8 cellular contexts compared by ENCODE assay signal in the genomic region with DNA sequence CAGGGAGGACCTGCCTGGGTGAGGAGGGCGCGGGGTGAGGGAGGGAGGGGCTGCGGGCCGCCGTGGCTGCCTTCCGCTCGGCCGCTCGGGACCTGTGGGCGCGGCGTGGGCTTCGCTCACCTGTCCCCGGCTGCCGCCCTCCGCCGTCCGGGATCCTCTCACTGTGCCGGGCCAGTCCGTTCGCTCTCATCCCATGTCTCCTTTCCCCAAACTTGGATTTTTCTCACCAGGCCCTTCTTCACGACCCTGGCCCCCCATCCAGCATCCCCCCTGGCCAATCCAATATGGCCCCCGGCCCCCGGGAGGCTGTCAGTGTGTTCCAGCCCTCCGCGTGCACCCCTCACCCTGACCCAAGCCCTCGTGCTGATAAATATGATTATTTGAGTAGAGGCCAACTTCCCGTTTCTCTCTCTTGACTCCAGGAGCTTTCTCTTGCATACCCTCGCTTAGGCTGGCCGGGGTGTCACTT. TPM values are rescaled to one million over a fixed set of nuclear protein-coding genes. Genes with fewer than 3 reads are reported as not detected.
DNase-seq lines count a peak whose midpoint lies in the region; ATAC-seq, FAIRE-seq and TF ChIP-seq lines count a peak whose summit lies in the region.

No MANE protein-coding gene starts in this region.

- POLR2A ChIA-PET in OCI-LY7 (lab: Charles Lee) (interaction anchor here (0.7 to 1.2 kb wide), 3 partner anchors 10 to 84 kb away, joined by 3 to 7 read pairs (median 5); no protein-coding TSS in a partner anchor), H1 (lab: Charles Lee; ENCODE audit: partially characterized antibody) (interaction anchor here (1.1 to 17.4 kb wide), 8 partner anchors 9 to 27 kb away, joined by 3 to 196 read pairs (median 4); a partner anchor contains a TSS)
- POLR2A ChIA-PET in naive thymus-derived CD4-positive, alpha-beta T cell (lab: Charles Lee) = interaction anchor here (0.7 to 6.9 kb wide), 18 partner anchors 9 to 121 kb away, joined by 3 to 153 read pairs (median 4); a partner anchor contains a TSS

- H3K23ac ChIP-seq in H1 (ENCODE audit: insufficient read length) = no peak overlapping the region

- intact Hi-C loops in OCI-LY7 (cut with micrococcal nuclease; ENCODE audit: unreplicated experiment) = loop anchor here (1.0 kb wide), 1 partner anchor 26 kb away; a partner anchor contains a TSS
- intact Hi-C loops in naive thymus-derived CD4-positive, alpha-beta T cell (cut with micrococcal nuclease) = loop anchor here in 1 of 2 donors (1.0 kb wide), 1 partner anchor 21 kb away; no protein-coding TSS in a partner anchor

- peak overlapping the region; percentile 44 for H3K4ac ChIP-seq in H1 (replicated peaks; ENCODE audit: insufficient read length, low read depth, low read length)

- H2BK120ac ChIP-seq in H1 (replicated peaks; ENCODE audit: low read depth, low read length) = no peak overlapping the region

- peak overlapping the region; percentile 40 for H4K8ac ChIP-seq in H1 (ENCODE audit: extremely low read depth, insufficient read depth, low read length)

- peak overlapping the region; percentile 88 to 98 (median 95) for H3K27ac Mint-ChIP-seq in naive thymus-derived CD4-positive, alpha-beta T cell

- no peak for FAIRE-seq in H1 (lab: Jason Lieb, UNC)

- H3K4me2 ChIP-seq in GM23248 (ENCODE audit: unreplicated experiment) (peak overlapping the region; percentile 85), OCI-LY7 (ENCODE audit: low read length) (peak overlapping the region; percentile 98), H1 (ENCODE audit: insufficient read depth in 1 of 2, low read depth in 2 of 2, low read length in 2 of 2) (peak overlapping the region; percentile 87 to 93)

- H3K4me3 ChIP-seq in GM23248 = peak overlapping the region; percentile 81
- peak overlapping the region; percentile 86 for H3K4me3 ChIP-seq in OCI-LY7 (ENCODE audit: low read depth, low read length, poor library complexity, severe bottlenecking)
- H3K4me3 ChIP-seq in H1 (ENCODE audit: extremely low read depth in 1 of 4, insufficient read depth in 2 of 4, low read depth in 3 of 4, low read length in 4 of 4) = peak overlapping the region; percentile 66 to 75 (median 72)
- peak overlapping the region; percentile 76 for H3K4me3 ChIP-seq in naive thymus-derived CD4-positive, alpha-beta T cell (ENCODE audit: low read length)

- 0 to 1% methylated on average over 7 to 18 of the region's 30 CpGs for WGBS in GM23248 (ENCODE audit: low coverage in 1 of 2, low lambda C conversion rate in 2 of 2, missing lambda C conversion rate in 2 of 2), 2 experiments
- 10% methylated on average over 12 of the region's 30 CpGs; no CpG with 5 or more reads in 1 of the 2 experiments for WGBS in H1 (ENCODE audit: extremely low coverage in 1 of 2, insufficient coverage in 1 of 2, insufficient read length in 1 of 2, insufficient replicate concordance in 2 of 2, low coverage in 1 of 2, low lambda C conversion rate in 2 of 2, missing lambda C conversion rate in 1 of 2), 2 experiments

- peak in 1 of 2 experiments; percentile 51; a peak in 1 of 3 replicates for TF ChIP-seq POLR2A in H1 (IDR thresholded peaks at IDR 0.05; ENCODE audit: control extremely low read depth in 1 of 2, low read depth in 2 of 2, low read length in 2 of 2)

- H3K36me3 ChIP-seq in GM23248 (ENCODE audit: low read depth) (no peaks in the 10 kb centered on the region), OCI-LY7 (ENCODE audit: insufficient read depth, low read length) (peaks cover 4% of the 10 kb centered on the region; the same call in 1 of the 2 replicates), H1 (ENCODE audit: control insufficient read depth in 2 of 4, insufficient read depth in 4 of 4, low read length in 3 of 4) (no peaks in the 10 kb centered on the region; a peak in 1 of 8 replicates)
- H3K36me3 ChIP-seq in naive thymus-derived CD4-positive, alpha-beta T cell (ENCODE audit: control insufficient read depth in 2 of 3, insufficient read depth in 3 of 3, low read length in 3 of 3) = peaks cover 0 to 9% (median 0%) of the 10 kb centered on the region in 3 experiments

- H3K14ac ChIP-seq in H1 (ENCODE audit: insufficient read length) = no peak overlapping the region

- no peak for DNase-seq in GM23248
- peak; percentile 56 for DNase-seq in OCI-LY7 (ENCODE audit: low spot score)
- DNase-seq in H1 (ENCODE audit: low read depth in 1 of 2, low spot score in 2 of 2) = no peak
- DNase-seq in naive thymus-derived CD4-positive, alpha-beta T cell = no peak
- DNase-seq in hypothalamus (lab: John Stamatoyannopoulos, UW) = no peak
- DNase-seq in LoVo (ENCODE audit: low spot score) = no peak

- no peak overlapping the region for H3K56ac ChIP-seq in H1 (replicated peaks; ENCODE audit: insufficient read length, low read depth, low read length)

- H3K18ac ChIP-seq in H1 (ENCODE audit: extremely low read depth, low read length) = no peak overlapping the region

- H3K9me2 ChIP-seq in GM23248 (ENCODE audit: insufficient read depth) = no peaks in the 10 kb centered on the region
- no peaks in the 10 kb centered on the region for H3K9me2 ChIP-seq in OCI-LY7 (ENCODE audit: insufficient read depth, low read length)

- peak overlapping the region; percentile 76 to 97 (median 96) for H3K4me3 Mint-ChIP-seq in naive thymus-derived CD4-positive, alpha-beta T cell

- peaks cover 8% of the 10 kb centered on the region for H3K79me1 ChIP-seq in H1 (ENCODE audit: low read depth, low read length)

- no peaks in the 10 kb centered on the region for H3K27me3 Mint-ChIP-seq in naive thymus-derived CD4-positive, alpha-beta T cell

- H4K20me1 ChIP-seq in GM23248 (ENCODE audit: insufficient read depth) (no peaks in the 10 kb centered on the region), OCI-LY7 (ENCODE audit: insufficient read depth, low read length) (no peaks in the 10 kb centered on the region), H1 (replicated peaks in 1 of 2; ENCODE audit: control insufficient read depth in 1 of 2, insufficient read depth in 2 of 2, low read length in 2 of 2) (peaks cover 0 to 19% of the 10 kb centered on the region in 2 experiments)

- peaks cover 5% of the 10 kb centered on the region for H3K23me2 ChIP-seq in H1 (ENCODE audit: low read depth, low read length)

- H2BK15ac ChIP-seq in H1 (ENCODE audit: low read length) = no peak overlapping the region

- H3F3A ChIP-seq in GM23248 (ENCODE audit: insufficient read depth) = no peaks in the 10 kb centered on the region

- peak overlapping the region; percentile 52 for H3K27ac ChIP-seq in GM23248
- H3K27ac ChIP-seq in OCI-LY7 (ENCODE audit: low read depth, low read length, poor library complexity, severe bottlenecking) = peak overlapping the region; percentile 38
- H3K27ac ChIP-seq in H1 (ENCODE audit: low read depth, low read length) = no peak overlapping the region; the same call in 1 of the 2 replicates
- peak overlapping the region; percentile 91 for H3K27ac ChIP-seq in naive thymus-derived CD4-positive, alpha-beta T cell (ENCODE audit: low read depth, low read length)

- H3K9ac ChIP-seq in GM23248 = peak overlapping the region; percentile 92
- peak overlapping the region; percentile 26 to 60 (median 54); a peak in 5 of 7 replicates for H3K9ac ChIP-seq in H1 (replicated peaks in 1 of 4; ENCODE audit: extremely low read depth in 1 of 4, low read depth in 3 of 4, low read length in 3 of 4)

- no TSS peak for BruUV-seq in OCI-LY7 (replicated peaks; lab: Mats Ljungman, UMichigan)

- H2BK5ac ChIP-seq in H1 (ENCODE audit: low read depth, low read length) = peak overlapping the region; percentile 76; the same call in 1 of the 2 replicates

- H2AFZ ChIP-seq in GM23248 (peak overlapping the region; percentile 85), OCI-LY7 (ENCODE audit: low read length) (peak overlapping the region; percentile 22; the same call in 1 of the 2 replicates), H1 (ENCODE audit: low read length) (no peak overlapping the region)

- H3K9me3 ChIP-seq in GM23248 (ENCODE audit: low read depth) (no peaks in the 10 kb centered on the region), OCI-LY7 (ENCODE audit: low read length) (no peaks in the 10 kb centered on the region), H1 (ENCODE audit: insufficient read depth in 2 of 2, low read depth in 1 of 2, low read length in 1 of 2) (no peaks in the 10 kb centered on the region)
- H3K9me3 ChIP-seq in naive thymus-derived CD4-positive, alpha-beta T cell (ENCODE audit: control insufficient read depth in 2 of 3, low read length in 3 of 3) = no peaks in the 10 kb centered on the region

- no peak overlapping the region for H2BK20ac ChIP-seq in H1 (ENCODE audit: low read length)

- no peaks in the 10 kb centered on the region for H3K27me3 ChIP-seq in GM23248 (replicated peaks; ENCODE audit: insufficient read depth)
- no peaks in the 10 kb centered on the region; a peak in 2 of 7 replicates for H3K27me3 ChIP-seq in H1 (replicated peaks in 1 of 4; ENCODE audit: control insufficient read depth in 3 of 4, extremely low read depth in 1 of 4, insufficient read depth in 3 of 4, low read length in 3 of 4)
- H3K27me3 ChIP-seq in naive thymus-derived CD4-positive, alpha-beta T cell (ENCODE audit: control insufficient read depth in 2 of 2, insufficient read depth in 2 of 2, low read length in 2 of 2) = no peaks in the 10 kb centered on the region

- peaks cover 46% of the 10 kb centered on the region for H3K79me2 ChIP-seq in GM23248 (ENCODE audit: insufficient read depth)
- peaks cover 19% of the 10 kb centered on the region for H3K79me2 ChIP-seq in OCI-LY7 (ENCODE audit: insufficient read depth, low read depth, low read length)
- H3K79me2 ChIP-seq in H1 (ENCODE audit: control insufficient read depth in 1 of 2, insufficient read depth in 2 of 2, low read length in 2 of 2) = peaks cover 0 to 13% of the 10 kb centered on the region in 2 experiments; a peak in 1 of 4 replicates

- H3K36me3 Mint-ChIP-seq in naive thymus-derived CD4-positive, alpha-beta T cell = peaks cover 0 to 4% (median 0%) of the 10 kb centered on the region in 5 donors

- no peak for TF ChIP-seq RAD21 in H1 (IDR thresholded peaks at IDR 0.05 in 1 of 2, conservative IDR thresholded peaks at IDR 0.05 in 1 of 2; ENCODE audit: low read depth in 2 of 2, low read length in 2 of 2)

- H4K5ac ChIP-seq in H1 (ENCODE audit: insufficient read length, low read depth, low read length) = no peak overlapping the region

- no peak overlapping the region for H2BK12ac ChIP-seq in H1 (ENCODE audit: low read depth, low read length)

- no peak for TF ChIP-seq CTCF in OCI-LY7 (conservative IDR thresholded peaks at IDR 0.05; ENCODE audit: low read length)
- TF ChIP-seq CTCF in H1 (IDR thresholded peaks at IDR 0.05; ENCODE audit: control extremely low read depth in 1 of 3, insufficient read depth in 1 of 3, low read depth in 1 of 3, low read length in 3 of 3) = no peak

- peaks cover 33 to 49% (median 40%) of the 10 kb centered on the region in 7 donors for H3K4me1 Mint-ChIP-seq in naive thymus-derived CD4-positive, alpha-beta T cell

- ATAC-seq in naive thymus-derived CD4-positive, alpha-beta T cell = peak; percentile 3
- ATAC-seq in HG03095 (IDR thresholded peaks at IDR 0.05; ENCODE audit: unreplicated experiment) (no peak), HG02588 (IDR thresholded peaks at IDR 0.05; ENCODE audit: unreplicated experiment) (no peak)

- peaks cover 0 to 2% (median 0%) of the 10 kb centered on the region in 11 donors for H3K9me3 Mint-ChIP-seq in naive thymus-derived CD4-positive, alpha-beta T cell

- H3K4me1 ChIP-seq in GM23248 (ENCODE audit: insufficient read depth) (peaks cover 9% of the 10 kb centered on the region; the same call in 1 of the 2 replicates), OCI-LY7 (ENCODE audit: insufficient read depth, low read length, poor library complexity, severe bottlenecking) (peaks cover 29% of the 10 kb centered on the region), H1 (replicated peaks in 1 of 4; ENCODE audit: control insufficient read depth in 3 of 4, insufficient read depth in 4 of 4, low read length in 3 of 4) (peaks cover 0 to 17% (median 13%) of the 10 kb centered on the region in 4 experiments; a peak in 6 of 7 replicates)
- H3K4me1 ChIP-seq in naive thymus-derived CD4-positive, alpha-beta T cell (ENCODE audit: control insufficient read depth in 2 of 2, insufficient read depth in 2 of 2, low read length in 2 of 2) = peaks cover 25 to 27% of the 10 kb centered on the region in 2 donors

- CTCF ChIA-PET in OCI-LY7 (lab: Charles Lee; ENCODE audit: unreplicated experiment) (interaction anchor here (0.6 to 1.3 kb wide), 5 partner anchors 10 to 413 kb away, joined by 3 to 10 read pairs (median 5); a partner anchor contains a TSS), H1 (lab: Charles Lee; ENCODE audit: partially characterized antibody) (interaction anchor here (0.6 to 4.3 kb wide), 15 partner anchors 9 to 363 kb away, joined by 3 to 23 read pairs (median 4); a partner anchor contains a TSS)
- CTCF ChIA-PET in naive thymus-derived CD4-positive, alpha-beta T cell (lab: Charles Lee) = interaction anchor here (1.0 to 1.7 kb wide), 5 partner anchors 9 to 36 kb away, joined by 3 to 7 read pairs (median 4); no protein-coding TSS in a partner anchor

- H2AK5ac ChIP-seq in H1 (ENCODE audit: low read depth, low read length) = no peak overlapping the region

- no peak overlapping the region for H4K91ac ChIP-seq in H1 (replicated peaks; ENCODE audit: insufficient read length, low read length)

- in situ Hi-C loops in GM23248 (cut with MboI) = no loop called here

- no peak for TF ChIP-seq EP300 in H1 (IDR thresholded peaks at IDR 0.05; ENCODE audit: borderline replicate concordance in 1 of 2, low read depth in 2 of 2, low read length in 2 of 2)

RNA-seq across cellular contexts. Expression of a gene that starts 0.4 kb away (rescaled TPM):
- total RNA-seq in GM23248 (2014; rRNA removed; shearing (Covaris generic)) = 16.4 and 31.7 TPM in 2 replicates
- polyA plus RNA-seq in GM23248 (2016; fragmentation: Nextera tagmentation; extraction: Ambion mirVana) (11.2 and 15.4 TPM in 2 replicates), H1 (2011; rRNA removed) (28.8 and 35.7 TPM in 2 replicates)
- 28.9 and 41.9 TPM in 2 replicates for total RNA-seq in OCI-LY7 (2014; rRNA removed; shearing (Covaris generic))
- total RNA-seq in OCI-LY7 (2022) = 51.3 and 58.2 TPM in 2 replicates
- 21.4 and 28.2 TPM in 2 replicates for total RNA-seq in H1 (2021; fragmentation: NEBNext Ultra II Directional; extraction: Animal tissue kit (Norgen Biotek cat#: 25700))
- 27.3 TPM for polyA plus RNA-seq in H1 (2011; cell fraction: cytosol; rRNA removed)
- polyA plus RNA-seq in H1 (2011; cell fraction: nucleus; rRNA removed) = 58.6 TPM
- polyA plus RNA-seq in H1 (2012, experiment 1 of 2) = 21.0 to 37.0 TPM (median 31.1 TPM) in 4 replicates
- polyA plus RNA-seq in H1 (2012, experiment 2 of 2) = 17.9 TPM
- polyA plus RNA-seq in H1 (2013, experiment 1 of 2) = 21.5 TPM
- polyA plus RNA-seq in H1 (2013, experiment 2 of 2) = 18.8 TPM
- polyA minus RNA-seq in H1 (2011; rRNA and poly(A)+ RNA removed) = 15.0 and 17.6 TPM in 2 replicates
- 27.2 TPM for polyA minus RNA-seq in H1 (2011; cell fraction: cytosol; rRNA and poly(A)+ RNA removed)
- 23.3 TPM for polyA minus RNA-seq in H1 (2011; cell fraction: nucleus; rRNA and poly(A)+ RNA removed)
- total RNA-seq in naive thymus-derived CD4-positive, alpha-beta T cell = 10 to 100 TPM; 39.1 to 70.4 (median 62.2) TPM
- 10 to 100 TPM; 18.5 to 27.9 TPM for polyA plus RNA-seq in naive thymus-derived CD4-positive, alpha-beta T cell

RNA-seq across cellular contexts. Expression of a gene that starts 22.5 kb away (rescaled TPM):
- 39.3 and 52.9 TPM in 2 replicates for total RNA-seq in GM23248 (2014; rRNA removed; shearing (Covaris generic))
- polyA plus RNA-seq in GM23248 (2016; fragmentation: Nextera tagmentation; extraction: Ambion mirVana) (16.6 and 17.7 TPM in 2 replicates), H1 (2011; rRNA removed) (11.9 and 25.4 TPM in 2 replicates)
- total RNA-seq in OCI-LY7 (2014; rRNA removed; shearing (Covaris generic)) = 7.2 and 7.4 TPM in 2 replicates
- 5.6 and 7.6 TPM in 2 replicates for total RNA-seq in OCI-LY7 (2022)
- 22.1 and 22.3 TPM in 2 replicates for total RNA-seq in H1 (2021; fragmentation: NEBNext Ultra II Directional; extraction: Animal tissue kit (Norgen Biotek cat#: 25700))
- polyA plus RNA-seq in H1 (2011; cell fraction: cytosol; rRNA removed) = 13.0 TPM
- 25.4 TPM for polyA plus RNA-seq in H1 (2011; cell fraction: nucleus; rRNA removed)
- polyA plus RNA-seq in H1 (2012, experiment 1 of 2) = 13.8 to 19.3 TPM (median 17.5 TPM) in 4 replicates
- polyA plus RNA-seq in H1 (2012, experiment 2 of 2) = 17.9 TPM
- polyA plus RNA-seq in H1 (2013, experiment 1 of 2) = 10.0 TPM
- 8.5 TPM for polyA plus RNA-seq in H1 (2013, experiment 2 of 2)
- 20.1 and 27.9 TPM in 2 replicates for polyA minus RNA-seq in H1 (2011; rRNA and poly(A)+ RNA removed)
- 30.3 TPM for polyA minus RNA-seq in H1 (2011; cell fraction: cytosol; rRNA and poly(A)+ RNA removed)
- polyA minus RNA-seq in H1 (2011; cell fraction: nucleus; rRNA and poly(A)+ RNA removed) = 34.4 TPM
- 10 to 100 TPM; 25.2 to 58.1 (median 33.0) TPM for total RNA-seq in naive thymus-derived CD4-positive, alpha-beta T cell
- polyA plus RNA-seq in naive thymus-derived CD4-positive, alpha-beta T cell = 10 to 100 TPM; 17.2 to 31.1 TPM

RNA-seq across cellular contexts. Expression of a gene that starts 25.0 kb away (rescaled TPM):
- not detected in 2 replicates for total RNA-seq in GM23248 (2014; rRNA removed; shearing (Covaris generic))
- not detected in 2 replicates for polyA plus RNA-seq in GM23248 (2016; fragmentation: Nextera tagmentation; extraction: Ambion mirVana)
- not detected in 2 replicates for total RNA-seq in OCI-LY7 (2014; rRNA removed; shearing (Covaris generic))
- 0.11 TPM in 1 of 2 replicates, not detected in the other for total RNA-seq in OCI-LY7 (2022)
- total RNA-seq in H1 (2021; fragmentation: NEBNext Ultra II Directional; extraction: Animal tissue kit (Norgen Biotek cat#: 25700)) = 0.13 TPM in 1 of 2 replicates, not detected in the other
- polyA plus RNA-seq in H1 (2011; rRNA removed) = 0.17 and 0.26 TPM in 2 replicates
- polyA plus RNA-seq in H1 (2011; cell fraction: cytosol; rRNA removed) = 0.06 TPM
- 0.14 TPM for polyA plus RNA-seq in H1 (2011; cell fraction: nucleus; rRNA removed)
- 0.08 to 0.11 TPM in 2 of 4 replicates, not detected in the others for polyA plus RNA-seq in H1 (2012, experiment 1 of 2)
- polyA plus RNA-seq in H1 (2012, experiment 2 of 2) = not detected
- polyA plus RNA-seq in H1 (2013, experiment 1 of 2) = 0.04 TPM
- polyA plus RNA-seq in H1 (2013, experiment 2 of 2) = 0.04 TPM
- polyA minus RNA-seq in H1 (2011; rRNA and poly(A)+ RNA removed) = 0.29 TPM in 1 of 2 replicates, not detected in the other
- not detected for polyA minus RNA-seq in H1 (2011; cell fraction: cytosol; rRNA and poly(A)+ RNA removed)
- not detected for polyA minus RNA-seq in H1 (2011; cell fraction: nucleus; rRNA and poly(A)+ RNA removed)
- not detected for total RNA-seq in naive thymus-derived CD4-positive, alpha-beta T cell
- not detected for polyA plus RNA-seq in naive thymus-derived CD4-positive, alpha-beta T cell

RNA-seq across cellular contexts. Expression of a gene that starts 25.8 kb away (rescaled TPM):
- 16.6 and 27.8 TPM in 2 replicates for total RNA-seq in GM23248 (2014; rRNA removed; shearing (Covaris generic))
- polyA plus RNA-seq in GM23248 (2016; fragmentation: Nextera tagmentation; extraction: Ambion mirVana) (13.0 and 15.7 TPM in 2 replicates), H1 (2011; rRNA removed) (11.6 and 17.1 TPM in 2 replicates)
- total RNA-seq in OCI-LY7 (2014; rRNA removed; shearing (Covaris generic)) = 30.7 and 39.1 TPM in 2 replicates
- total RNA-seq in OCI-LY7 (2022) = 58.8 and 65.5 TPM in 2 replicates
- total RNA-seq in H1 (2021; fragmentation: NEBNext Ultra II Directional; extraction: Animal tissue kit (Norgen Biotek cat#: 25700)) = 38.1 and 42.9 TPM in 2 replicates
- 14.3 TPM for polyA plus RNA-seq in H1 (2011; cell fraction: cytosol; rRNA removed)
- polyA plus RNA-seq in H1 (2011; cell fraction: nucleus; rRNA removed) = 13.0 TPM
- polyA plus RNA-seq in H1 (2012, experiment 1 of 2) = 7.7 to 13.4 TPM (median 9.7 TPM) in 4 replicates
- polyA plus RNA-seq in H1 (2012, experiment 2 of 2) = 3.5 TPM
- polyA plus RNA-seq in H1 (2013, experiment 1 of 2) = 14.9 TPM
- polyA plus RNA-seq in H1 (2013, experiment 2 of 2) = 14.8 TPM
- polyA minus RNA-seq in H1 (2011; rRNA and poly(A)+ RNA removed) = 30.9 and 33.2 TPM in 2 replicates
- polyA minus RNA-seq in H1 (2011; cell fraction: cytosol; rRNA and poly(A)+ RNA removed) = 20.6 TPM
- 40.2 TPM for polyA minus RNA-seq in H1 (2011; cell fraction: nucleus; rRNA and poly(A)+ RNA removed)
- 10 to 100 TPM; 54.2 to 80.6 (median 73.8) TPM for total RNA-seq in naive thymus-derived CD4-positive, alpha-beta T cell
- 10 to 100 TPM; 13.4 to 29.8 TPM for polyA plus RNA-seq in naive thymus-derived CD4-positive, alpha-beta T cell

RNA-seq across cellular contexts. Expression of a gene that starts 33.4 kb away (rescaled TPM):
- 21.3 and 21.5 TPM in 2 replicates for total RNA-seq in GM23248 (2014; rRNA removed; shearing (Covaris generic))
- polyA plus RNA-seq in GM23248 (2016; fragmentation: Nextera tagmentation; extraction: Ambion mirVana) (11.2 and 11.6 TPM in 2 replicates), H1 (2011; rRNA removed) (11.7 and 16.5 TPM in 2 replicates)
- total RNA-seq in OCI-LY7 (2014; rRNA removed; shearing (Covaris generic)) = 5.3 and 7.9 TPM in 2 replicates
- total RNA-seq in OCI-LY7 (2022) = 14.6 and 14.7 TPM in 2 replicates
- 38.7 and 39.6 TPM in 2 replicates for total RNA-seq in H1 (2021; fragmentation: NEBNext Ultra II Directional; extraction: Animal tissue kit (Norgen Biotek cat#: 25700))
- polyA plus RNA-seq in H1 (2011; cell fraction: cytosol; rRNA removed) = 10.7 TPM
- 14.8 TPM for polyA plus RNA-seq in H1 (2011; cell fraction: nucleus; rRNA removed)
- 28.4 to 32.4 TPM (median 30.4 TPM) in 4 replicates for polyA plus RNA-seq in H1 (2012, experiment 1 of 2)
- polyA plus RNA-seq in H1 (2012, experiment 2 of 2) = 29.9 TPM
- polyA plus RNA-seq in H1 (2013, experiment 1 of 2) = 19.5 TPM
- 23.7 TPM for polyA plus RNA-seq in H1 (2013, experiment 2 of 2)
- 11.3 and 16.2 TPM in 2 replicates for polyA minus RNA-seq in H1 (2011; rRNA and poly(A)+ RNA removed)
- polyA minus RNA-seq in H1 (2011; cell fraction: cytosol; rRNA and poly(A)+ RNA removed) = 10.7 TPM
- polyA minus RNA-seq in H1 (2011; cell fraction: nucleus; rRNA and poly(A)+ RNA removed) = 7.1 TPM
- 10 to 100 TPM in 3 of 5 experiments, 1 to 10 TPM in 2; 7.7 to 14.3 (median 12.2) TPM for total RNA-seq in naive thymus-derived CD4-positive, alpha-beta T cell
- 1 to 10 TPM; 4.4 to 6.3 TPM for polyA plus RNA-seq in naive thymus-derived CD4-positive, alpha-beta T cell
